2 cellular contexts compared by ENCODE assay signal in the genomic region with DNA sequence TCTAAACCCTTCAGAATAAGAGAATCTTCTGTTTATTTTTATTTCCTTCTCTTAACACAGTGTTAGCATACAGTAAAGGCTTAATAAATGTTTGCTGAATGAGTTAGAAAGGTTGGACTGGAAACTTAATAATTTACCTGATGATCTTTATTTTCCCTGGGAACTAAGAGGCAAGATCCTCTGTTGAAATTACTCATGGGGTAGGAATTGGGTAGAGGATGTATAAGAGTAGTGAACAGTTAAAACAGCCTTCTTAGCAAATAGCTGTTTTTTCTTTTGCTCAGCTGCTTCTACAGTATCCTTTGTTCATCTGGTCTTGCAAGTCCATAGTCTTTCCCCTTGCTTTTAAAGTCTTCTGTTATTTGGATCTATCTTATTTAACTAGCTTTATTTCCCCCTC.
TF ChIP-seq lines count a peak whose summit lies in the region.

No MANE protein-coding gene starts in this region.

TF ChIP-seq in IMR-90, 13 proteins besides CTCF, POLR2A, EP300 and RAD21:
- no peak for TF ChIP-seq SMC3 (IDR thresholded peaks at IDR 0.05; ENCODE audit: low read depth, low read length)
- TF ChIP-seq, protein P1, sequence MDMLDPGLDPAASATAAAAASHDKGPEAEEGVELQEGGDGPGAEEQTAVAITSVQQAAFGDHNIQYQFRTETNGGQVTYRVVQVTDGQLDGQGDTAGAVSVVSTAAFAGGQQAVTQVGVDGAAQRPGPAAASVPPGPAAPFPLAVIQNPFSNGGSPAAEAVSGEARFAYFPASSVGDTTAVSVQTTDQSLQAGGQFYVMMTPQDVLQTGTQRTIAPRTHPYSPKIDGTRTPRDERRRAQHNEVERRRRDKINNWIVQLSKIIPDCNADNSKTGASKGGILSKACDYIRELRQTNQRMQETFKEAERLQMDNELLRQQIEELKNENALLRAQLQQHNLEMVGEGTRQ (IDR thresholded peaks at IDR 0.05; ENCODE audit: low read depth, low read length): no peak
- no peak for TF ChIP-seq RFX5 (IDR thresholded peaks at IDR 0.05; ENCODE audit: low read depth, low read length)
- no peak for TF ChIP-seq CHD1 (IDR thresholded peaks at IDR 0.05; ENCODE audit: low read depth, low read length)
- no peak for TF ChIP-seq MAZ (IDR thresholded peaks at IDR 0.05; ENCODE audit: borderline replicate concordance, low read depth, low read length)
- TF ChIP-seq FOS (IDR thresholded peaks at IDR 0.05; ENCODE audit: low read depth, low read length): no peak
- TF ChIP-seq, protein P2, sequence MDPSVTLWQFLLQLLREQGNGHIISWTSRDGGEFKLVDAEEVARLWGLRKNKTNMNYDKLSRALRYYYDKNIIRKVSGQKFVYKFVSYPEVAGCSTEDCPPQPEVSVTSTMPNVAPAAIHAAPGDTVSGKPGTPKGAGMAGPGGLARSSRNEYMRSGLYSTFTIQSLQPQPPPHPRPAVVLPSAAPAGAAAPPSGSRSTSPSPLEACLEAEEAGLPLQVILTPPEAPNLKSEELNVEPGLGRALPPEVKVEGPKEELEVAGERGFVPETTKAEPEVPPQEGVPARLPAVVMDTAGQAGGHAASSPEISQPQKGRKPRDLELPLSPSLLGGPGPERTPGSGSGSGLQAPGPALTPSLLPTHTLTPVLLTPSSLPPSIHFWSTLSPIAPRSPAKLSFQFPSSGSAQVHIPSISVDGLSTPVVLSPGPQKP (IDR thresholded peaks at IDR 0.05; ENCODE audit: borderline replicate concordance, low read depth, low read length): no peak
- no peak for TF ChIP-seq CEBPB (IDR thresholded peaks at IDR 0.05; ENCODE audit: low read depth, low read length)
- TF ChIP-seq MXI1 (IDR thresholded peaks at IDR 0.05; ENCODE audit: borderline replicate concordance, low read depth, low read length): no peak
- no peak for TF ChIP-seq RCOR1 (IDR thresholded peaks at IDR 0.05; ENCODE audit: insufficient replicate concordance, low read length)
- TF ChIP-seq BHLHE40 (IDR thresholded peaks at IDR 0.05; ENCODE audit: low read depth, low read length): no peak
- TF ChIP-seq NFE2L2 (IDR thresholded peaks at IDR 0.05; ENCODE audit: low read depth, low read length): no peak
- no peak for TF ChIP-seq MAFK (IDR thresholded peaks at IDR 0.05; ENCODE audit: low read depth, low read length)

TF ChIP-seq in HepG2, 621 proteins besides CTCF, POLR2A, EP300 and RAD21:
- TF ChIP-seq TP53 (CRISPR knock-in tag; conservative IDR thresholded peaks at IDR 0.05) (no peak), ZNF552 (CRISPR knock-in tag; IDR thresholded peaks at IDR 0.05; ENCODE audit: borderline replicate concordance) (no peak), NPAS2 (CRISPR knock-in tag; IDR thresholded peaks at IDR 0.05; ENCODE audit: borderline replicate concordance) (no peak), ZNF766 (CRISPR knock-in tag; IDR thresholded peaks at IDR 0.05; ENCODE audit: borderline replicate concordance) (no peak), JUND (CRISPR knock-in tag; IDR thresholded peaks at IDR 0.05) (no peak), JUNB (CRISPR knock-in tag; IDR thresholded peaks at IDR 0.05; ENCODE audit: borderline replicate concordance) (no peak), CEBPG (CRISPR knock-in tag; IDR thresholded peaks at IDR 0.05) (no peak), KAT7 (CRISPR knock-in tag; IDR thresholded peaks at IDR 0.05; ENCODE audit: borderline replicate concordance) (no peak), ZNF598 (CRISPR knock-in tag; IDR thresholded peaks at IDR 0.05; ENCODE audit: borderline replicate concordance) (no peak), ZKSCAN1 (IDR thresholded peaks at IDR 0.05; ENCODE audit: low read length) (no peak), ATAD3A (CRISPR knock-in tag; IDR thresholded peaks at IDR 0.05) (no peak)
- TF ChIP-seq, protein P3, sequence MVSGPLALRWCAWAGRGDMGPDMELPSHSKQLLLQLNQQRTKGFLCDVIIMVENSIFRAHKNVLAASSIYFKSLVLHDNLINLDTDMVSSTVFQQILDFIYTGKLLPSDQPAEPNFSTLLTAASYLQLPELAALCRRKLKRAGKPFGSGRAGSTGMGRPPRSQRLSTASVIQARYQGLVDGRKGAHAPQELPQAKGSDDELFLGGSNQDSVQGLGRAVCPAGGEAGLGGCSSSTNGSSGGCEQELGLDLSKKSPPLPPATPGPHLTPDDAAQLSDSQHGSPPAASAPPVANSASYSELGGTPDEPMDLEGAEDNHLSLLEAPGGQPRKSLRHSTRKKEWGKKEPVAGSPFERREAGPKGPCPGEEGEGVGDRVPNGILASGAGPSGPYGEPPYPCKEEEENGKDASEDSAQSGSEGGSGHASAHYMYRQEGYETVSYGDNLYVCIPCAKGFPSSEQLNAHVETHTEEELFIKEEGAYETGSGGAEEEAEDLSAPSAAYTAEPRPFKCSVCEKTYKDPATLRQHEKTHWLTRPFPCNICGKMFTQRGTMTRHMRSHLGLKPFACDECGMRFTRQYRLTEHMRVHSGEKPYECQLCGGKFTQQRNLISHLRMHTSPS (CRISPR knock-in tag; IDR thresholded peaks at IDR 0.05; ENCODE audit: low read depth): no peak
- TF ChIP-seq, protein P4, sequence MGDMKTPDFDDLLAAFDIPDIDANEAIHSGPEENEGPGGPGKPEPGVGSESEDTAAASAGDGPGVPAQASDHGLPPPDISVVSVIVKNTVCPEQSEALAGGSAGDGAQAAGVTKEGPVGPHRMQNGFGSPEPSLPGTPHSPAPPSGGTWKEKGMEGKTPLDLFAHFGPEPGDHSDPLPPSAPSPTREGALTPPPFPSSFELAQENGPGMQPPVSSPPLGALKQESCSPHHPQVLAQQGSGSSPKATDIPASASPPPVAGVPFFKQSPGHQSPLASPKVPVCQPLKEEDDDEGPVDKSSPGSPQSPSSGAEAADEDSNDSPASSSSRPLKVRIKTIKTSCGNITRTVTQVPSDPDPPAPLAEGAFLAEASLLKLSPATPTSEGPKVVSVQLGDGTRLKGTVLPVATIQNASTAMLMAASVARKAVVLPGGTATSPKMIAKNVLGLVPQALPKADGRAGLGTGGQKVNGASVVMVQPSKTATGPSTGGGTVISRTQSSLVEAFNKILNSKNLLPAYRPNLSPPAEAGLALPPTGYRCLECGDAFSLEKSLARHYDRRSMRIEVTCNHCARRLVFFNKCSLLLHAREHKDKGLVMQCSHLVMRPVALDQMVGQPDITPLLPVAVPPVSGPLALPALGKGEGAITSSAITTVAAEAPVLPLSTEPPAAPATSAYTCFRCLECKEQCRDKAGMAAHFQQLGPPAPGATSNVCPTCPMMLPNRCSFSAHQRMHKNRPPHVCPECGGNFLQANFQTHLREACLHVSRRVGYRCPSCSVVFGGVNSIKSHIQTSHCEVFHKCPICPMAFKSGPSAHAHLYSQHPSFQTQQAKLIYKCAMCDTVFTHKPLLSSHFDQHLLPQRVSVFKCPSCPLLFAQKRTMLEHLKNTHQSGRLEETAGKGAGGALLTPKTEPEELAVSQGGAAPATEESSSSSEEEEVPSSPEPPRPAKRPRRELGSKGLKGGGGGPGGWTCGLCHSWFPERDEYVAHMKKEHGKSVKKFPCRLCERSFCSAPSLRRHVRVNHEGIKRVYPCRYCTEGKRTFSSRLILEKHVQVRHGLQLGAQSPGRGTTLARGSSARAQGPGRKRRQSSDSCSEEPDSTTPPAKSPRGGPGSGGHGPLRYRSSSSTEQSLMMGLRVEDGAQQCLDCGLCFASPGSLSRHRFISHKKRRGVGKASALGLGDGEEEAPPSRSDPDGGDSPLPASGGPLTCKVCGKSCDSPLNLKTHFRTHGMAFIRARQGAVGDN (CRISPR knock-in tag; IDR thresholded peaks at IDR 0.05): no peak
- TF ChIP-seq, protein P5, sequence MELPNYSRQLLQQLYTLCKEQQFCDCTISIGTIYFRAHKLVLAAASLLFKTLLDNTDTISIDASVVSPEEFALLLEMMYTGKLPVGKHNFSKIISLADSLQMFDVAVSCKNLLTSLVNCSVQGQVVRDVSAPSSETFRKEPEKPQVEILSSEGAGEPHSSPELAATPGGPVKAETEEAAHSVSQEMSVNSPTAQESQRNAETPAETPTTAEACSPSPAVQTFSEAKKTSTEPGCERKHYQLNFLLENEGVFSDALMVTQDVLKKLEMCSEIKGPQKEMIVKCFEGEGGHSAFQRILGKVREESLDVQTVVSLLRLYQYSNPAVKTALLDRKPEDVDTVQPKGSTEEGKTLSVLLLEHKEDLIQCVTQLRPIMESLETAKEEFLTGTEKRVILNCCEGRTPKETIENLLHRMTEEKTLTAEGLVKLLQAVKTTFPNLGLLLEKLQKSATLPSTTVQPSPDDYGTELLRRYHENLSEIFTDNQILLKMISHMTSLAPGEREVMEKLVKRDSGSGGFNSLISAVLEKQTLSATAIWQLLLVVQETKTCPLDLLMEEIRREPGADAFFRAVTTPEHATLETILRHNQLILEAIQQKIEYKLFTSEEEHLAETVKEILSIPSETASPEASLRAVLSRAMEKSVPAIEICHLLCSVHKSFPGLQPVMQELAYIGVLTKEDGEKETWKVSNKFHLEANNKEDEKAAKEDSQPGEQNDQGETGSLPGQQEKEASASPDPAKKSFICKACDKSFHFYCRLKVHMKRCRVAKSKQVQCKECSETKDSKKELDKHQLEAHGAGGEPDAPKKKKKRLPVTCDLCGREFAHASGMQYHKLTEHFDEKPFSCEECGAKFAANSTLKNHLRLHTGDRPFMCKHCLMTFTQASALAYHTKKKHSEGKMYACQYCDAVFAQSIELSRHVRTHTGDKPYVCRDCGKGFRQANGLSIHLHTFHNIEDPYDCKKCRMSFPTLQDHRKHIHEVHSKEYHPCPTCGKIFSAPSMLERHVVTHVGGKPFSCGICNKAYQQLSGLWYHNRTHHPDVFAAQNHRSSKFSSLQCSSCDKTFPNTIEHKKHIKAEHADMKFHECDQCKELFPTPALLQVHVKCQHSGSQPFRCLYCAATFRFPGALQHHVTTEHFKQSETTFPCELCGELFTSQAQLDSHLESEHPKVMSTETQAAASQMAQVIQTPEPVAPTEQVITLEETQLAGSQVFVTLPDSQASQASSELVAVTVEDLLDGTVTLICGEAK (IDR thresholded peaks at IDR 0.05): no peak
- TF ChIP-seq, protein P5 (CRISPR knock-in tag; IDR thresholded peaks at IDR 0.05): no peak
- TF ChIP-seq, protein P6, sequence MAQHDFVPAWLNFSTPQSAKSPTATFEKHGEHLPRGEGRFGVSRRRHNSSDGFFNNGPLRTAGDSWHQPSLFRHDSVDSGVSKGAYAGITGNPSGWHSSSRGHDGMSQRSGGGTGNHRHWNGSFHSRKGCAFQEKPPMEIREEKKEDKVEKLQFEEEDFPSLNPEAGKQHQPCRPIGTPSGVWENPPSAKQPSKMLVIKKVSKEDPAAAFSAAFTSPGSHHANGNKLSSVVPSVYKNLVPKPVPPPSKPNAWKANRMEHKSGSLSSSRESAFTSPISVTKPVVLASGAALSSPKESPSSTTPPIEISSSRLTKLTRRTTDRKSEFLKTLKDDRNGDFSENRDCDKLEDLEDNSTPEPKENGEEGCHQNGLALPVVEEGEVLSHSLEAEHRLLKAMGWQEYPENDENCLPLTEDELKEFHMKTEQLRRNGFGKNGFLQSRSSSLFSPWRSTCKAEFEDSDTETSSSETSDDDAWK (CRISPR knock-in tag; IDR thresholded peaks at IDR 0.05): no peak
- TF ChIP-seq, protein P7, sequence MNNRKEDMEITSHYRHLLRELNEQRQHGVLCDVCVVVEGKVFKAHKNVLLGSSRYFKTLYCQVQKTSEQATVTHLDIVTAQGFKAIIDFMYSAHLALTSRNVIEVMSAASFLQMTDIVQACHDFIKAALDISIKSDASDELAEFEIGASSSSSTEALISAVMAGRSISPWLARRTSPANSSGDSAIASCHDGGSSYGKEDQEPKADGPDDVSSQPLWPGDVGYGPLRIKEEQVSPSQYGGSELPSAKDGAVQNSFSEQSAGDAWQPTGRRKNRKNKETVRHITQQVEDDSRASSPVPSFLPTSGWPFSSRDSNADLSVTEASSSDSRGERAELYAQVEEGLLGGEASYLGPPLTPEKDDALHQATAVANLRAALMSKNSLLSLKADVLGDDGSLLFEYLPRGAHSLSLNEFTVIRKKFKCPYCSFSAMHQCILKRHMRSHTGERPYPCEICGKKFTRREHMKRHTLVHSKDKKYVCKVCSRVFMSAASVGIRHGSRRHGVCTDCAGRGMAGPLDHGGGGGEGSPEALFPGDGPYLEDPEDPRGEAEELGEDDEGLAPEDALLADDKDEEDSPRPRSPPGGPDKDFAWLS (CRISPR knock-in tag; IDR thresholded peaks at IDR 0.05; ENCODE audit: borderline replicate concordance): no peak
- TF ChIP-seq, protein P8, sequence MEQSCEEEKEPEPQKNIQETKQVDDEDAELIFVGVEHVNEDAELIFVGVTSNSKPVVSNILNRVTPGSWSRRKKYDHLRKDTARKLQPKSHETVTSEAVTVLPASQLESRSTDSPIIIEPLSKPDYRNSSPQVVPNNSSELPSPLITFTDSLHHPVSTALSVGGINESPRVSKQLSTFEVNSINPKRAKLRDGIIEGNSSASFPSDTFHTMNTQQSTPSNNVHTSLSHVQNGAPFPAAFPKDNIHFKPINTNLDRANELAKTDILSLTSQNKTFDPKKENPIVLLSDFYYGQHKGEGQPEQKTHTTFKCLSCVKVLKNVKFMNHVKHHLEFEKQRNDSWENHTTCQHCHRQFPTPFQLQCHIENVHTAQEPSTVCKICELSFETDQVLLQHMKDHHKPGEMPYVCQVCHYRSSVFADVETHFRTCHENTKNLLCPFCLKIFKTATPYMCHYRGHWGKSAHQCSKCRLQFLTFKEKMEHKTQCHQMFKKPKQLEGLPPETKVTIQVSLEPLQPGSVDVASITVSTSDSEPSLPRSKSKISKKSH (CRISPR knock-in tag; IDR thresholded peaks at IDR 0.05; ENCODE audit: borderline replicate concordance): no peak
TF ChIP-seq in HepG2: peak in this region for 0.
